In genomic region chr21:32789709-32790108, GRCh38 we compare ENCODE assay signal across 36 cellular contexts. TPM values are rescaled to one million over a fixed set of nuclear protein-coding genes. Genes with fewer than 3 reads are reported as not detected.
DNase-seq lines count a peak whose midpoint lies in the region; ATAC-seq, FAIRE-seq and TF ChIP-seq lines count a peak whose summit lies in the region.
"Had no signal": no experiment of that assay in that cellular context is flagged by ENCODE, and none has a peak within 500 bp of the region (broad histone marks: within the 10 kb centered on the region; RNA-seq: fewer than 3 reads in every experiment).

No MANE protein-coding gene starts in this region.

- DNase-seq in GM23338 (ENCODE audit: low spot score), result no peak
- no peak for DNase-seq in K562 (ENCODE audit: extremely low read depth in 1 of 4, low spot score in 3 of 4)
- no peak for DNase-seq in H1 (ENCODE audit: low read depth in 1 of 2, low spot score in 2 of 2)
- DNase-seq in neuronal stem cell (ENCODE audit: low spot score), result no peak
- no peak for DNase-seq in upper lobe of right lung
- no peak for DNase-seq in DMS53 (lab: John Stamatoyannopoulos, UW)
- DNase-seq in HPDE6-E6E7 (ENCODE audit: extremely low spot score), result no peak
- DNase-seq: 8988T; ACHN; AML-193; BE2C; C1 segment of cervical spinal cord; Caco-2; Calu3; CD4-positive, alpha-beta memory T cell; CD4-positive, alpha-beta T cell; CD4-positive, CD25-positive, alpha-beta regulatory T cell; CD8-positive, alpha-beta memory T cell; CD8-positive, alpha-beta T cell; COR-L47; DMS 273 treated with DMSO at 0.1 percent for 48 hours; DMS153; DMS79; DMS79 treated with DMSO at 0.1 percent for 48 hours; DND-41; EL had no signal

- H3K79me2 ChIP-seq in GM23338 (replicated peaks; ENCODE audit: insufficient read depth), result no peaks in the 10 kb centered on the region
- H3K79me2 ChIP-seq in K562 (ENCODE audit: control insufficient read depth, insufficient read depth, low read length), result no peaks in the 10 kb centered on the region
- no peaks in the 10 kb centered on the region for H3K79me2 ChIP-seq in H1 (ENCODE audit: control insufficient read depth in 1 of 2, insufficient read depth in 2 of 2, low read length in 2 of 2)

- POLR2A ChIA-PET in K562 (lab: Yijun Ruan, JAX) (interaction anchor here (0.6 kb wide), 1 partner anchor 13 kb away, joined by 3 read pairs; no protein-coding TSS in a partner anchor), H1 (lab: Charles Lee; ENCODE audit: partially characterized antibody) (no interaction called here)

- in situ Hi-C loops in K562 (cut with MboI), result no loop called here

- H3K14ac ChIP-seq in H1 (ENCODE audit: insufficient read length) (no peak overlapping the region), neuronal stem cell (ENCODE audit: low read length) (no peak overlapping the region)

- peak overlapping the region; percentile 19; the same call in 1 of the 2 replicates for H2AFZ ChIP-seq in GM23338
- no peak overlapping the region for H2AFZ ChIP-seq in K562 (ENCODE audit: low read depth, low read length)
- no peak overlapping the region for H2AFZ ChIP-seq in H1 (ENCODE audit: low read length)
- H2AFZ ChIP-seq in neuronal stem cell (ENCODE audit: low read length), result peak overlapping the region; percentile 62

- H4K5ac ChIP-seq in H1 (ENCODE audit: insufficient read length, low read depth, low read length), result no peak overlapping the region

- H3K9ac ChIP-seq in K562 (ENCODE audit: insufficient read depth in 1 of 2, low read depth in 2 of 2, low read length in 2 of 2), result no peak overlapping the region
- H3K9ac ChIP-seq in H1 (replicated peaks in 1 of 4; ENCODE audit: extremely low read depth in 1 of 4, low read depth in 3 of 4, low read length in 3 of 4), result no peak overlapping the region
- no peak overlapping the region for H3K9ac ChIP-seq in neuronal stem cell (ENCODE audit: low read depth, low read length, poor library complexity)
- H3K9ac ChIP-seq: BLaER1; BLaER1 treated with 17β-estradiol and CSF1 and Interleukin-3, amounts not matched to agents 10 nM and 100 nM had no signal

- H3K36me3 ChIP-seq in GM23338 (ENCODE audit: insufficient read depth), result no peaks in the 10 kb centered on the region
- no peaks in the 10 kb centered on the region for H3K36me3 ChIP-seq in K562 (ENCODE audit: control insufficient read depth, insufficient read depth, low read length)
- no peaks in the 10 kb centered on the region for H3K36me3 ChIP-seq in H1 (ENCODE audit: control insufficient read depth in 2 of 4, insufficient read depth in 4 of 4, low read length in 3 of 4)
- H3K36me3 ChIP-seq in neuronal stem cell (replicated peaks in 1 of 2; ENCODE audit: control insufficient read depth in 2 of 2, insufficient read depth in 2 of 2, low read length in 2 of 2), result peaks cover 0 to 10% of the 10 kb centered on the region in 2 donors
- H3K36me3 ChIP-seq in upper lobe of right lung, result no peaks in the 10 kb centered on the region
- H3K36me3 ChIP-seq: BE2C, BLaER1 had no signal

- no peak for TF ChIP-seq POLR2A in K562 (conservative IDR thresholded peaks at IDR 0.05)
- no peak for TF ChIP-seq POLR2A in H1 (IDR thresholded peaks at IDR 0.05; ENCODE audit: control extremely low read depth in 1 of 2, low read depth in 2 of 2, low read length in 2 of 2)

- H3K23ac ChIP-seq in H1 (ENCODE audit: insufficient read length), result no peak overlapping the region
- H3K23ac ChIP-seq in neuronal stem cell (ENCODE audit: low read depth, low read length, poor library complexity), result no peak overlapping the region

- TF ChIP-seq CTCF in GM23338 (conservative IDR thresholded peaks at IDR 0.05; ENCODE audit: low read depth in 2 of 2) (no peak), K562 (IDR thresholded peaks at IDR 0.05 in 2 of 3, conservative IDR thresholded peaks at IDR 0.05 in 1 of 3; ENCODE audit: insufficient read depth in 2 of 3, low read depth in 1 of 3, low read length in 3 of 3) (no peak), H1 (IDR thresholded peaks at IDR 0.05; ENCODE audit: control extremely low read depth in 1 of 3, insufficient read depth in 1 of 3, low read depth in 1 of 3, low read length in 3 of 3) (no peak), upper lobe of right lung (IDR thresholded peaks at IDR 0.05) (no peak)

- no peak overlapping the region for H3K4me3 Mint-ChIP-seq in GM23338
- H3K4me3 Mint-ChIP-seq: B cell; CD14-positive monocyte; CD4-positive, alpha-beta memory T cell; CD4-positive, alpha-beta T cell; CD4-positive, CD25-positive, alpha-beta regulatory T cell; CD8-positive, alpha-beta memory T cell; CD8-positive, alpha-beta T cell had no signal

- 0 out of 2 replicates have a peak, but pooled peaks cover 2% of the 10 kb centered on the region for H3K9me3 ChIP-seq in K562 (replicated peaks; ENCODE audit: control insufficient read depth, insufficient read depth, low read depth, low read length)
- H3K9me3 ChIP-seq in H1 (ENCODE audit: insufficient read depth in 2 of 2, low read depth in 1 of 2, low read length in 1 of 2), result no peaks in the 10 kb centered on the region
- no peaks in the 10 kb centered on the region for H3K9me3 ChIP-seq in neuronal stem cell (replicated peaks in 1 of 2; ENCODE audit: control insufficient read depth in 2 of 2, insufficient read depth in 1 of 2, low read depth in 1 of 2, low read length in 2 of 2)
- no peaks in the 10 kb centered on the region for H3K9me3 ChIP-seq in upper lobe of right lung
- H3K9me3 ChIP-seq: A549; BE2C; BLaER1; BLaER1 treated with 17β-estradiol and CSF1 and Interleukin-3, amounts not matched to agents 10 nM and 100 nM; Caco-2 had no signal

- H4K20me1 ChIP-seq in GM23338 (replicated peaks; ENCODE audit: insufficient read depth), result no peaks in the 10 kb centered on the region
- H4K20me1 ChIP-seq in K562 (replicated peaks; ENCODE audit: control insufficient read depth, insufficient read depth, low read length), result no peaks in the 10 kb centered on the region; the same call in 1 of the 2 replicates
- no peaks in the 10 kb centered on the region for H4K20me1 ChIP-seq in H1 (replicated peaks in 1 of 2; ENCODE audit: control insufficient read depth in 1 of 2, insufficient read depth in 2 of 2, low read length in 2 of 2)
- H4K20me1 ChIP-seq: BLaER1; BLaER1 treated with 17β-estradiol and CSF1 and Interleukin-3, amounts not matched to agents 10 nM and 100 nM had no signal

- H3K4me3 ChIP-seq in GM23338 (no peak overlapping the region), K562 (no peak overlapping the region), H1 (ENCODE audit: extremely low read depth in 1 of 4, insufficient read depth in 2 of 4, low read depth in 3 of 4, low read length in 4 of 4) (no peak overlapping the region), neuronal stem cell (ENCODE audit: low read length in 2 of 2) (no peak overlapping the region), upper lobe of right lung (no peak overlapping the region)
- H3K4me3 ChIP-seq: A549; BLaER1; BLaER1 treated with 17β-estradiol and CSF1 and Interleukin-3, amounts not matched to agents 10 nM and 100 nM had no signal

- H3K23me2 ChIP-seq in H1 (ENCODE audit: low read depth, low read length), result no peaks in the 10 kb centered on the region

- intact Hi-C loops in K562 (cut with micrococcal nuclease) (no loop called here), upper lobe of right lung (cut with DNase I) (no loop called here)

- H2AK5ac ChIP-seq in H1 (ENCODE audit: low read depth, low read length) (no peak overlapping the region), neuronal stem cell (ENCODE audit: low read depth, low read length) (no peak overlapping the region)

- BruUV-seq in K562 (replicated peaks; lab: Mats Ljungman, UMichigan), result no TSS peak

- H2BK12ac ChIP-seq in H1 (ENCODE audit: low read depth, low read length), result no peak overlapping the region
- H2BK12ac ChIP-seq in neuronal stem cell (ENCODE audit: low read length), result no peak overlapping the region

- H3K9me3 Mint-ChIP-seq in GM23338, result no peaks in the 10 kb centered on the region; the same call in 2 of the 3 replicates
- H3K9me3 Mint-ChIP-seq: CD14-positive monocyte; CD4-positive, alpha-beta memory T cell; CD4-positive, alpha-beta T cell; CD4-positive, CD25-positive, alpha-beta regulatory T cell; CD8-positive, alpha-beta memory T cell; CD8-positive, alpha-beta T cell had no signal

- no peak overlapping the region for H2BK20ac ChIP-seq in H1 (ENCODE audit: low read length)

- no peaks in the 10 kb centered on the region for H3K27me3 Mint-ChIP-seq in GM23338 (ENCODE audit: insufficient read depth, low read depth, poor library complexity)
- H3K27me3 Mint-ChIP-seq: B cell; CD4-positive, alpha-beta memory T cell; CD4-positive, alpha-beta T cell; CD8-positive, alpha-beta memory T cell had no signal

- H4K91ac ChIP-seq in H1 (replicated peaks; ENCODE audit: insufficient read length, low read length) (no peak overlapping the region), neuronal stem cell (ENCODE audit: low read depth, low read length, poor library complexity) (no peak overlapping the region)

- H3K27me3 ChIP-seq in GM23338 (ENCODE audit: insufficient read depth), result no peaks in the 10 kb centered on the region
- peaks cover 19 to 23% of the 10 kb centered on the region in 2 experiments for H3K27me3 ChIP-seq in K562 (ENCODE audit: control insufficient read depth in 2 of 2, insufficient read depth in 2 of 2, low read length in 2 of 2)
- no peaks in the 10 kb centered on the region; a peak in 1 of 7 replicates for H3K27me3 ChIP-seq in H1 (replicated peaks in 1 of 4; ENCODE audit: control insufficient read depth in 3 of 4, extremely low read depth in 1 of 4, insufficient read depth in 3 of 4, low read length in 3 of 4)
- no peaks in the 10 kb centered on the region for H3K27me3 ChIP-seq in neuronal stem cell (ENCODE audit: control insufficient read depth in 3 of 3, insufficient read depth in 3 of 3, low read depth in 1 of 3, low read length in 3 of 3)
- no peaks in the 10 kb centered on the region for H3K27me3 ChIP-seq in upper lobe of right lung
- H3K27me3 ChIP-seq: BE2C; BLaER1; BLaER1 treated with 17β-estradiol and CSF1 and Interleukin-3, amounts not matched to agents 10 nM and 100 nM had no signal

- H3K79me1 ChIP-seq in H1 (ENCODE audit: low read depth, low read length), result no peaks in the 10 kb centered on the region
- H3K79me1 ChIP-seq in neuronal stem cell (ENCODE audit: low read depth, low read length), result no peaks in the 10 kb centered on the region

- H3K4me2 ChIP-seq in GM23338 (no peak overlapping the region), K562 (ENCODE audit: insufficient read depth, low read length) (no peak overlapping the region), H1 (ENCODE audit: insufficient read depth in 1 of 2, low read depth in 2 of 2, low read length in 2 of 2) (no peak overlapping the region), neuronal stem cell (ENCODE audit: insufficient read depth, low read length, poor library complexity, severe bottlenecking) (no peak overlapping the region)
- H3K4me2 ChIP-seq: A549; BLaER1; BLaER1 treated with 17β-estradiol and CSF1 and Interleukin-3, amounts not matched to agents 10 nM and 100 nM had no signal

- H4K8ac ChIP-seq in H1 (ENCODE audit: extremely low read depth, insufficient read depth, low read length) (no peak overlapping the region), neuronal stem cell (ENCODE audit: low read depth, low read length) (no peak overlapping the region)

- no peaks in the 10 kb centered on the region for H3K9me1 ChIP-seq in K562 (ENCODE audit: control insufficient read depth, insufficient read depth, low read length)

- H3K36me3 Mint-ChIP-seq in GM23338 (ENCODE audit: low read depth), result no peaks in the 10 kb centered on the region

- TF ChIP-seq RAD21 in K562 (CRISPR knock-in tag; conservative IDR thresholded peaks at IDR 0.05 in 1 of 2, IDR thresholded peaks at IDR 0.05 in 1 of 2) (no peak), H1 (IDR thresholded peaks at IDR 0.05 in 1 of 2, conservative IDR thresholded peaks at IDR 0.05 in 1 of 2; ENCODE audit: low read depth in 2 of 2, low read length in 2 of 2) (no peak)

- ATAC-seq in GM23338, result no peak
- no peak for ATAC-seq in K562
- ATAC-seq in upper lobe of right lung, result no peak
- ATAC-seq in GM21515 (IDR thresholded peaks at IDR 0.05; ENCODE audit: unreplicated experiment), result no peak
- ATAC-seq: A549; CD8-positive, alpha-beta T cell had no signal

- no peaks in the 10 kb centered on the region; the same call in 2 of the 3 replicates for H3K4me1 Mint-ChIP-seq in GM23338
- H3K4me1 Mint-ChIP-seq: B cell; CD14-positive monocyte; CD4-positive, alpha-beta memory T cell; CD8-positive, alpha-beta memory T cell had no signal

- 0% methylated on average over 3 of the region's 3 CpGs for WGBS in K562 (ENCODE audit: insufficient coverage, low coverage, missing lambda C conversion rate)
- 71% methylated on average over 3 of the region's 3 CpGs; no CpG with 5 or more reads in 1 of the 2 experiments for WGBS in H1 (ENCODE audit: extremely low coverage in 1 of 2, insufficient coverage in 1 of 2, insufficient read length in 1 of 2, insufficient replicate concordance in 2 of 2, low coverage in 1 of 2, low lambda C conversion rate in 2 of 2, missing lambda C conversion rate in 1 of 2), 2 experiments
- WGBS in neuronal stem cell (ENCODE audit: extremely low coverage in 2 of 2, insufficient read length in 2 of 2, insufficient replicate concordance in 1 of 2), 2 donors, result no CpG with 5 or more reads among the region's 3 CpGs

- FAIRE-seq in K562 (lab: Jason Lieb, UNC), result no peak
- no peak for FAIRE-seq in H1 (lab: Jason Lieb, UNC)
- FAIRE-seq: A204.1, A549, D721Med had no signal

- CTCF ChIA-PET in K562 (lab: Yijun Ruan, JAX; ENCODE audit: low intra/inter-chr PET ratio) (no interaction called here), H1 (lab: Charles Lee; ENCODE audit: partially characterized antibody) (no interaction called here)

- no peak overlapping the region for H3K27ac ChIP-seq in GM23338 (ENCODE audit: low read depth)
- no peak overlapping the region for H3K27ac ChIP-seq in K562 (ENCODE audit: extremely low read depth, low read depth, low read length)
- no peak overlapping the region for H3K27ac ChIP-seq in H1 (ENCODE audit: low read depth, low read length)
- no peak overlapping the region for H3K27ac ChIP-seq in neuronal stem cell (replicated peaks; ENCODE audit: low read length)
- no peak overlapping the region for H3K27ac ChIP-seq in upper lobe of right lung
- H3K27ac ChIP-seq: 22Rv1; A549; BLaER1; BLaER1 treated with 17β-estradiol and CSF1 and Interleukin-3, amounts not matched to agents 10 nM and 100 nM; C4-2B had no signal

- no peak overlapping the region for H2BK15ac ChIP-seq in H1 (ENCODE audit: low read length)
- H2BK15ac ChIP-seq in neuronal stem cell (ENCODE audit: low read length), result no peak overlapping the region

- no peak overlapping the region for H3K18ac ChIP-seq in H1 (ENCODE audit: extremely low read depth, low read length)
- no peak overlapping the region for H3K18ac ChIP-seq in neuronal stem cell (ENCODE audit: low read length)

- no peaks in the 10 kb centered on the region for H3K4me1 ChIP-seq in GM23338 (ENCODE audit: insufficient read depth)
- no peaks in the 10 kb centered on the region for H3K4me1 ChIP-seq in K562 (replicated peaks in 1 of 2; ENCODE audit: control insufficient read depth in 2 of 2, insufficient read depth in 2 of 2, low read length in 2 of 2)
- no peaks in the 10 kb centered on the region for H3K4me1 ChIP-seq in H1 (replicated peaks in 1 of 4; ENCODE audit: control insufficient read depth in 3 of 4, insufficient read depth in 4 of 4, low read length in 3 of 4)
- peaks cover 2 to 23% of the 10 kb centered on the region in 2 donors for H3K4me1 ChIP-seq in neuronal stem cell (ENCODE audit: control insufficient read depth in 2 of 2, insufficient read depth in 1 of 2, low read depth in 1 of 2, low read length in 2 of 2)
- H3K4me1 ChIP-seq in upper lobe of right lung, result no peaks in the 10 kb centered on the region
- H3K4me1 ChIP-seq: A549; BE2C; BLaER1; BLaER1 treated with 17β-estradiol and CSF1 and Interleukin-3, amounts not matched to agents 10 nM and 100 nM; Caco-2 had no signal

- no peak for TF ChIP-seq EP300 in K562 (IDR thresholded peaks at IDR 0.05; ENCODE audit: low read length)
- TF ChIP-seq EP300 in H1 (IDR thresholded peaks at IDR 0.05; ENCODE audit: borderline replicate concordance in 1 of 2, low read depth in 2 of 2, low read length in 2 of 2), result no peak

- peaks cover 6% of the 10 kb centered on the region; the same call in 1 of the 2 replicates for H3K9me2 ChIP-seq in GM23338 (ENCODE audit: insufficient read depth)

- H2BK120ac ChIP-seq in H1 (replicated peaks; ENCODE audit: low read depth, low read length), result no peak overlapping the region
- H2BK120ac ChIP-seq in neuronal stem cell (ENCODE audit: low read depth, low read length), result no peak overlapping the region

- H3K27ac Mint-ChIP-seq in GM23338, result no peak overlapping the region
- H3K27ac Mint-ChIP-seq: B cell; CD14-positive monocyte; CD4-positive, alpha-beta memory T cell; CD4-positive, alpha-beta T cell; CD4-positive, CD25-positive, alpha-beta regulatory T cell; CD8-positive, alpha-beta memory T cell; CD8-positive, alpha-beta T cell had no signal

- no peak overlapping the region for H2BK5ac ChIP-seq in H1 (ENCODE audit: low read depth, low read length)
- H2BK5ac ChIP-seq in neuronal stem cell (ENCODE audit: low read length), result no peak overlapping the region

- H3K4ac ChIP-seq in H1 (replicated peaks; ENCODE audit: insufficient read length, low read depth, low read length) (no peak overlapping the region), neuronal stem cell (ENCODE audit: low read length) (no peak overlapping the region)

- H3F3A ChIP-seq in GM23338 (replicated peaks; ENCODE audit: low read depth), result no peaks in the 10 kb centered on the region

- no peak overlapping the region for H3K56ac ChIP-seq in H1 (replicated peaks; ENCODE audit: insufficient read length, low read depth, low read length)

RNA-seq across cellular contexts. Expression of gene PAXBP1, which starts 18.2 kb away (rescaled TPM):
- total RNA-seq in GM23338 (2014; rRNA removed; shearing (Covaris generic)), result 61.8 and 74.4 TPM in 2 replicates
- 26.5 and 35.8 TPM in 2 replicates for polyA plus RNA-seq in GM23338 (2016; fragmentation: Nextera tagmentation; extraction: Ambion mirVana)
- 56.8 and 279 TPM in 2 replicates for total RNA-seq in K562 (2011; cell fraction: chromatin; rRNA removed; ENCODE audit: low replicate concordance)
- total RNA-seq in K562 (2011; cell fraction: nucleolus; rRNA removed), result 27.0 and 48.0 TPM in 2 replicates
- 80.9 and 120 TPM in 2 replicates for total RNA-seq in K562 (2011; cell fraction: nucleoplasm; rRNA removed)
- total RNA-seq in K562 (2014; rRNA removed), result 49.3 and 56.3 TPM in 2 replicates
- 67.9 and 76.8 TPM in 2 replicates for total RNA-seq in K562 (2014; rRNA removed; fragmentation: Illumina TruSeq; extraction: Trizol)
- total RNA-seq in K562 (2015; rRNA removed; fragmentation: Illumina TruSeq; extraction: Trizol), result 65.2 and 73.7 TPM in 2 replicates
- 52.6 and 58.7 TPM in 2 replicates for total RNA-seq in K562 (2021)
- polyA plus RNA-seq in K562 (2011; rRNA removed), result 59.6 and 72.0 TPM in 2 replicates
- 5.9 and 12.1 TPM in 2 replicates for polyA plus RNA-seq in K562 (2011; cell fraction: cytosol; rRNA removed)
- 192 and 235 TPM in 2 replicates for polyA plus RNA-seq in K562 (2011; cell fraction: nucleus; rRNA removed)
- polyA plus RNA-seq in K562 (2012), result 28.0 and 41.4 TPM in 2 replicates
- 45.1 and 50.3 TPM in 2 replicates for polyA plus RNA-seq in K562 (2014; fragmentation: Illumina TruSeq; extraction: Trizol)
- polyA plus RNA-seq in K562 (2014; fragmentation: Nextera tagmentation; extraction: Ambion mirVana), result 10 to 100 TPM; 16.4 to 17.4 TPM
- polyA plus RNA-seq in K562 (2014; rRNA removed), result 48.7 and 53.8 TPM in 2 replicates
- 70.0 and 79.9 TPM in 2 replicates for polyA minus RNA-seq in K562 (2011; rRNA and poly(A)+ RNA removed)
- polyA minus RNA-seq in K562 (2011; cell fraction: cytosol; rRNA and poly(A)+ RNA removed), result 16.4 and 23.8 TPM in 2 replicates
- 102 and 171 TPM in 2 replicates for polyA minus RNA-seq in K562 (2011; cell fraction: nucleus; rRNA and poly(A)+ RNA removed)
- 58.5 and 64.0 TPM in 2 replicates for total RNA-seq in H1 (2021; fragmentation: NEBNext Ultra II Directional; extraction: Animal tissue kit (Norgen Biotek cat#: 25700))
- 11.4 and 21.2 TPM in 2 replicates for polyA plus RNA-seq in H1 (2011; rRNA removed)
- 28.6 TPM for polyA plus RNA-seq in H1 (2011; cell fraction: cytosol; rRNA removed)
- polyA plus RNA-seq in H1 (2011; cell fraction: nucleus; rRNA removed), result 33.7 TPM
- 23.8 to 47.4 TPM (median 30.0 TPM) in 4 replicates for polyA plus RNA-seq in H1 (2012, experiment 1 of 2)
- 2.3 TPM for polyA plus RNA-seq in H1 (2012, experiment 2 of 2)
- 65.9 TPM for polyA plus RNA-seq in H1 (2013, experiment 1 of 2)
- 53.5 TPM for polyA plus RNA-seq in H1 (2013, experiment 2 of 2)
- polyA minus RNA-seq in H1 (2011; rRNA and poly(A)+ RNA removed), result 25.3 and 42.8 TPM in 2 replicates
- 26.2 TPM for polyA minus RNA-seq in H1 (2011; cell fraction: cytosol; rRNA and poly(A)+ RNA removed)
- polyA minus RNA-seq in H1 (2011; cell fraction: nucleus; rRNA and poly(A)+ RNA removed), result 94.0 TPM
- polyA plus RNA-seq in neuronal stem cell (2013, experiment 1 of 2), result 63.7 TPM
- 65.0 TPM for polyA plus RNA-seq in neuronal stem cell (2013, experiment 2 of 2)
- 34.0 TPM for total RNA-seq in upper lobe of right lung

Comparison
In these comparisons a context has a peak if more than half of its experiments do, and no peak if none do; other contexts are left out.
1. H2AFZ ChIP-seq: peak in GM23338 (single experiment) and neuronal stem cell (single experiment); none in K562 (single experiment) and H1 (single experiment).